ENCODE assay signal across 7 cellular contexts in the genomic region with DNA sequence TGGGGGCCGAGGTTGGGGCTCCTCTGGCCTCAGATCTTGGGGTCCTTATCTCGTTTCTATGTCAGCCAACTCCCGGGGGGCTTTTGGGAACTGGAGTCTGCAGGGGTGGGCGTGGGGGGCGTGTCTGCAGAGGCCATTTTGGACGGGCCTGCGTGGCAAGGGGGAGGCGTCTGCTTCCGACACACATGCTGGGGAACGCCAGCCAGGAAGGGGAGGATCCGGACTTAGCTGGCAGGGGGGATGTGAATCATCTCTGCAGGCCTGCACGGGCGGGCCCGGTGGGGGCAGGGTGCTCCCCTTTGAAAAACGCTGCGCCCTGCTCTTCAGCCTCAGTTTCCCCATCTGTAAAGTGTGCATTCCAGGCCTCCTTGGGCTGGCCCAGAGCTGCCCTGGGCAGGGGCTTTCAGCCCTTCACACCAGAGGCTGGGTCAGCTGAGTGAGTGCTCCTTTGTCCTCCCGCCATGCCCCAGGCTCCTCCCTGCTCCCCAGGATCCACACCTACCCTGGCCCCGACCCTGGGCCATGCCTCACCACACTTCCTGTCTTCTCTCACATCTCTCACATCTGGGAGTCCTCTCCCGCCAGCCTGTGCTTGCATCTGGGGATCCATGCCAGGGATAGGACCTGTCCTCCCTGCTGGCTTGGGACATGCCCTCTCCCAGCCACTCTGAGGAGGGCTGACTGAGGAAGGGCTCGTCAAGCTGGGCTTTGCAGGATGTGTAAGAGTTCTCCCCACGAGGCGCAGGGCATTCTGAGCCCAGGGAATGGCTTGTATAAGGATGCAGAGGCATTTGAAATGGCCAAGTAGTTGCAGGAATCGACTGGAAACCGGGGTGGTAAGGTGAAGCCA. TPM values are rescaled to one million over a fixed set of nuclear protein-coding genes. Genes with fewer than 3 reads are reported as not detected.
A peak's percentile ranks its signal among the peaks of the same experiment; 100 is the strongest.
DNase-seq lines count a peak whose midpoint lies in the region; ATAC-seq and TF ChIP-seq lines count a peak whose summit lies in the region.

No MANE protein-coding gene starts in this region.

- ATAC-seq in Panc1 (peak; percentile 54), upper lobe of right lung (peak; percentile 41), GM21360 (IDR thresholded peaks at IDR 0.05; ENCODE audit: unreplicated experiment) (no peak)

- peak; percentile 86 for DNase-seq in GM20000 (ENCODE audit: low spot score)
- peak; percentile 69 for DNase-seq in Panc1 (ENCODE audit: low read depth, low spot score)
- DNase-seq in activated naive CD4-positive, alpha-beta T cell (lab: John Stamatoyannopoulos, UW) = peak in 3 of 4 experiments; percentile 19 to 46 (median 37)
- DNase-seq in globus pallidus (ENCODE audit: low spot score) = peak; percentile 40
- DNase-seq in posterior vena cava (ENCODE audit: low spot score) = peak; percentile 97
- peak; percentile 76 for DNase-seq in upper lobe of right lung

- H3K4me1 ChIP-seq in Panc1 (ENCODE audit: control insufficient read depth, insufficient read depth, low read length) (peaks cover 60% of the 10 kb centered on the region), upper lobe of right lung (peaks cover 39% of the 10 kb centered on the region)

- H3K27ac ChIP-seq in Panc1 (ENCODE audit: low read length) = peak overlapping the region; percentile 95
- peak overlapping the region; percentile 51 for H3K27ac ChIP-seq in upper lobe of right lung

- TF ChIP-seq CTCF in GM20000 (IDR thresholded peaks at IDR 0.05; ENCODE audit: extremely low read depth, missing control alignments) (no peak), Panc1 (IDR thresholded peaks at IDR 0.05) (no peak), upper lobe of right lung (IDR thresholded peaks at IDR 0.05) (no peak)

- BruUV-seq in Panc1 (replicated peaks; lab: Mats Ljungman, UMichigan) = no TSS peak

- intact Hi-C loops in Panc1 (cut with micrococcal nuclease; ENCODE audit: unreplicated experiment) (no loop called here), posterior vena cava (cut with DNase I) (no loop called here), upper lobe of right lung (cut with DNase I) (no loop called here)

- H3K36me3 ChIP-seq in Panc1 (ENCODE audit: control insufficient read depth, insufficient read depth, low read length) (no peaks in the 10 kb centered on the region), upper lobe of right lung (no peaks in the 10 kb centered on the region)

- in situ Hi-C loops in Panc1 (cut with HindIII; ENCODE audit: low pct_unique_long_range_greater_than_20kb, low sequenced_read_pairs) = no loop called here

- H3K4me3 ChIP-seq in Panc1 (ENCODE audit: low read depth in 2 of 2, low read length in 2 of 2) = peak overlapping the region; percentile 84 to 89
- H3K4me3 ChIP-seq in upper lobe of right lung = peak overlapping the region; percentile 60

- POLR2A ChIA-PET in Panc1 (lab: Charles Lee) = interaction anchor here (0.6 to 0.7 kb wide), 3 partner anchors 66 to 138 kb away, joined by 3 to 5 read pairs (median 4); no protein-coding TSS in a partner anchor

- no peaks in the 10 kb centered on the region for H3K27me3 ChIP-seq in Panc1 (ENCODE audit: control insufficient read depth, insufficient read depth, low read length)
- peaks cover 20% of the 10 kb centered on the region for H3K27me3 ChIP-seq in upper lobe of right lung

- CTCF ChIA-PET in Panc1 (lab: Charles Lee) = interaction anchor here (0.6 to 1.5 kb wide), 3 partner anchors 69 to 245 kb away, joined by 3 to 12 read pairs (median 6); no protein-coding TSS in a partner anchor

- no peaks in the 10 kb centered on the region for H3K9me3 ChIP-seq in Panc1 (ENCODE audit: control insufficient read depth, insufficient read depth, low read depth, low read length)
- no peaks in the 10 kb centered on the region for H3K9me3 ChIP-seq in upper lobe of right lung

RNA-seq across cellular contexts. Expression of a gene that starts 3.7 kb away (rescaled TPM):
- 327 TPM for total RNA-seq in Panc1 (2021; ENCODE audit: unreplicated experiment)
- 487 TPM for polyA plus RNA-seq in Panc1 (2012; ENCODE audit: insufficient read length)
- total RNA-seq in posterior vena cava = 10 to 100 TPM; 40.4 to 63.0 TPM
- 52.5 TPM for total RNA-seq in upper lobe of right lung

Comparison
In these comparisons a context has a peak if more than half of its experiments do, and no peak if none do; other contexts are left out.
1. DNase-seq: peak in every context shown above with its lines; median percentile 97 in posterior vena cava; 86 in GM20000; 76 in upper lobe of right lung; 69 in Panc1; 40 in globus pallidus; 37 in activated naive CD4-positive, alpha-beta T cell.